In the genomic region with DNA sequence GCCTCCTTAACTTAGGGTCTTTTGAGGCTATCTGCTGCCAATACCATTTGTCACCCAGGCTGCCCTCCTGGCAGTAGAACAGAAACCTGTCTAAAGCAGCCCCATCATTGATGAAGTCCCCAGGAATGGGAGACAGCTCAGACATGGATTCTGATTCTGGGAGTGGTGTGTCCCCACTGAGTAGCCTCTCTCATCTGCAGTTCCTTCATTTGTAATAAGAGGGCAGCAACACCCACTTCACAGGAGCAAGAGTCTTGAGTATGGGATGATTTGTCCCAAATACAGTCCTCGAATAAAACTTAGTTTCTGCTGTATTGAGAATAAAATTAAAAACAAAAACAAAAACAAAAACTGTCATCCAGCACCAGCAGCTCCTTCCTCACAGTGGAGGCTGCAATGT, we compare ENCODE assay signal across 9 cellular contexts.
A peak's percentile ranks its signal among the peaks of the same experiment; 100 is the strongest.
DNase-seq lines count a peak whose midpoint lies in the region; ATAC-seq and TF ChIP-seq lines count a peak whose summit lies in the region.
"Had no signal": no experiment of that assay in that cellular context is flagged by ENCODE, and none has a peak within 500 bp of the region (broad histone marks: within the 10 kb centered on the region; RNA-seq: fewer than 3 reads in every experiment).

No MANE protein-coding gene starts in this region.

- no peaks in the 10 kb centered on the region for H3K27me3 Mint-ChIP-seq in activated CD4-positive, alpha-beta T cell treated with anti-CD3 and anti-CD28 coated beads, Interleukin-2, amount 10 ng/mL, durations not matched to agents 7 days and 5 days

- H2AFZ ChIP-seq in neural cell (ENCODE audit: low read depth, low read length): no peak overlapping the region

- no peak overlapping the region for H3K9ac ChIP-seq in neural cell (ENCODE audit: low read length)

- no peak for TF ChIP-seq POLR2A in body of pancreas (IDR thresholded peaks at IDR 0.05)

- DNase-seq in GM12865 (ENCODE audit: low read depth): peak; percentile 3
- DNase-seq in LNCaP clone FGC (ENCODE audit: low read depth): no peak
- peak in 3 of 4 donors; percentile 13 to 26 (median 13) for DNase-seq in body of pancreas
- no peak for DNase-seq in stimulated activated CD4-positive, alpha-beta T cell treated with anti-CD3 and anti-CD28 coated beads, Interleukin-15, amount 100 ng/mL, for 24 hours
- no peak for DNase-seq in activated CD4-positive, alpha-beta T cell treated with anti-CD3 and anti-CD28 coated beads, Interleukin-2, amount 10 ng/mL, durations not matched to agents 7 days and 5 days
- DNase-seq in activated gamma-delta T cell (lab: John Stamatoyannopoulos, UW): no peak

- WGBS in body of pancreas, 2 donors: 30 to 40% methylated on average over 1 of the region's 1 CpG

- POLR2A ChIA-PET in activated CD4-positive, alpha-beta T cell treated with anti-CD3 and anti-CD28 coated beads, Interleukin-2, amount 10 ng/mL, durations not matched to agents 7 days and 5 days (lab: Charles Lee): no interaction called here

- H3K79me2 ChIP-seq in neural cell (replicated peaks; ENCODE audit: insufficient read depth, low read length): no peaks in the 10 kb centered on the region

- H3F3A ChIP-seq in neural cell (ENCODE audit: insufficient read depth, low read length, poor library complexity, severe bottlenecking): no peaks in the 10 kb centered on the region

- H3K27me3 ChIP-seq in body of pancreas (no peaks in the 10 kb centered on the region), neural cell (ENCODE audit: insufficient read depth, low read depth, low read length) (no peaks in the 10 kb centered on the region)

- intact Hi-C loops in body of pancreas (cut with DNase I): no loop called here

- H3K9me3 ChIP-seq in body of pancreas: no peaks in the 10 kb centered on the region
- H3K9me3 ChIP-seq in neural cell (ENCODE audit: low read length): no peaks in the 10 kb centered on the region

- no peaks in the 10 kb centered on the region for H3K9me3 Mint-ChIP-seq in activated CD4-positive, alpha-beta T cell treated with anti-CD3 and anti-CD28 coated beads, Interleukin-2, amount 10 ng/mL, durations not matched to agents 7 days and 5 days

- no peak for TF ChIP-seq EP300 in neural cell (conservative IDR thresholded peaks at IDR 0.05; ENCODE audit: poor library complexity, severe bottlenecking)

- H3K27ac Mint-ChIP-seq in activated CD4-positive, alpha-beta T cell treated with anti-CD3 and anti-CD28 coated beads, Interleukin-2, amount 10 ng/mL, durations not matched to agents 7 days and 5 days: no peak overlapping the region

- H3K9me2 ChIP-seq in neural cell (ENCODE audit: insufficient read depth, low read length): no peaks in the 10 kb centered on the region

- H3K36me3 Mint-ChIP-seq in activated CD4-positive, alpha-beta T cell treated with anti-CD3 and anti-CD28 coated beads, Interleukin-2, amount 10 ng/mL, durations not matched to agents 7 days and 5 days (ENCODE audit: low read depth): no peaks in the 10 kb centered on the region

- TF ChIP-seq CTCF in GM12865 (IDR thresholded peaks at IDR 0.05; ENCODE audit: insufficient read depth, low read depth, low read length, missing control alignments) (peak; percentile 33), LNCaP clone FGC (IDR thresholded peaks at IDR 0.05; ENCODE audit: control insufficient read depth, extremely low read depth, insufficient read depth) (peak; percentile 47), body of pancreas (IDR thresholded peaks at IDR 0.05) (peak; percentile 27 to 63 (median 49)), neural cell (IDR thresholded peaks at IDR 0.05; ENCODE audit: poor library complexity, severe bottlenecking) (peak; percentile 50)

- no peaks in the 10 kb centered on the region for H3K4me1 ChIP-seq in body of pancreas

- H3K27ac ChIP-seq in body of pancreas (no peak overlapping the region), neural cell (ENCODE audit: low read length) (no peak overlapping the region)

- no peaks in the 10 kb centered on the region for H3K4me1 Mint-ChIP-seq in activated CD4-positive, alpha-beta T cell treated with anti-CD3 and anti-CD28 coated beads, Interleukin-2, amount 10 ng/mL, durations not matched to agents 7 days and 5 days

- H3K36me3 ChIP-seq in body of pancreas (replicated peaks in 1 of 2; ENCODE audit: insufficient read depth in 1 of 2, low read depth in 2 of 2) (no peaks in the 10 kb centered on the region), neural cell (ENCODE audit: insufficient read depth, low read length) (no peaks in the 10 kb centered on the region)

- H3K4me3 Mint-ChIP-seq in activated CD4-positive, alpha-beta T cell treated with anti-CD3 and anti-CD28 coated beads, Interleukin-2, amount 10 ng/mL, durations not matched to agents 7 days and 5 days: no peak overlapping the region

- peak; percentile 59 for ATAC-seq in body of pancreas
- ATAC-seq in GM21737 (IDR thresholded peaks at IDR 0.05; ENCODE audit: unreplicated experiment): no peak
- ATAC-seq: HCT116 had no signal

- H3K4me3 ChIP-seq in GM12865 (ENCODE audit: low read depth, low read length): no peak overlapping the region
- H3K4me3 ChIP-seq in LNCaP clone FGC (ENCODE audit: low read depth, low read length): no peak overlapping the region
- no peak overlapping the region for H3K4me3 ChIP-seq in body of pancreas
- no peak overlapping the region for H3K4me3 ChIP-seq in neural cell (ENCODE audit: low read length)

- no peak overlapping the region for H3K4me2 ChIP-seq in neural cell (ENCODE audit: low read length)

- CTCF ChIA-PET in activated CD4-positive, alpha-beta T cell treated with anti-CD3 and anti-CD28 coated beads, Interleukin-2, amount 10 ng/mL, durations not matched to agents 7 days and 5 days (lab: Charles Lee): no interaction called here

- no peaks in the 10 kb centered on the region for H4K20me1 ChIP-seq in neural cell (ENCODE audit: insufficient read depth)

- peak; percentile 52 for TF ChIP-seq RAD21 in neural cell (conservative IDR thresholded peaks at IDR 0.05)

TF ChIP-seq in neural cell, 6 proteins besides CTCF, POLR2A, EP300 and RAD21:
- TF ChIP-seq SMC3 (conservative IDR thresholded peaks at IDR 0.05; ENCODE audit: poor library complexity) (peak; percentile 19), POLR2AphosphoS5 (IDR thresholded peaks at IDR 0.05) (no peak)

Comparison
In these comparisons a context has a peak if more than half of its experiments do, and no peak if none do; other contexts are left out.
1. DNase-seq: peak in GM12865 (single experiment) and body of pancreas (3 of 4); none in LNCaP clone FGC (single experiment), stimulated activated CD4-positive, alpha-beta T cell treated with anti-CD3 and anti-CD28 coated beads, Interleukin-15, amount 100 ng/mL, for 24 hours (single experiment), activated CD4-positive, alpha-beta T cell treated with anti-CD3 and anti-CD28 coated beads, Interleukin-2, amount 10 ng/mL, durations not matched to agents 7 days and 5 days (single experiment) and activated gamma-delta T cell (single experiment).
2. Peak in every context shown above with its lines, with median percentiles within 50 percentile points of each other: CTCF ChIP-seq.